ENCODE assay signal across 12 cellular contexts in genomic region chr22:38308791-38309498, GRCh38. TPM values are rescaled to one million over a fixed set of nuclear protein-coding genes. Genes with fewer than 3 reads are reported as not detected.
A peak's percentile ranks its signal among the peaks of the same experiment; 100 is the strongest.
DNase-seq lines count a peak whose midpoint lies in the region; ATAC-seq and TF ChIP-seq lines count a peak whose summit lies in the region.
"Had no signal": no experiment of that assay in that cellular context is flagged by ENCODE, and none has a peak within 500 bp of the region (broad histone marks: within the 10 kb centered on the region; RNA-seq: fewer than 3 reads in every experiment).

No MANE protein-coding gene starts in this region.

- DNase-seq in GM23338 (ENCODE audit: low spot score) (no peak), SK-N-MC (ENCODE audit: low read depth, low spot score) (no peak), glutamatergic neuron (no peak), SK-N-DZ (ENCODE audit: low spot score) (no peak), NCI-H2029 (lab: John Stamatoyannopoulos, UW) (no peak), hippocampal formation (lab: John Stamatoyannopoulos, UW) (no peak), hepatic stellate cell (ENCODE audit: low spot score) (no peak)
- DNase-seq: activated CD4-positive, alpha-beta T cell treated with anti-CD3 and anti-CD28 coated beads, Interleukin-2, amount 50 U/mL, for 48 hours; Calu3; NCI-H1694 treated with DMSO at 0.1 percent for 48 hours; small intestine had no signal

- peaks cover 68% of the 10 kb centered on the region for H3K36me3 Mint-ChIP-seq in GM23338 (ENCODE audit: low read depth)
- H3K36me3 Mint-ChIP-seq in glutamatergic neuron (ENCODE audit: unreplicated experiment), result no peaks in the 10 kb centered on the region
- H3K36me3 Mint-ChIP-seq in stimulated activated memory B cell treated with anti-CD40 and anti-IgM and Interleukin-4, amounts not matched to agents 10 μg/mL and 1 μg/mL and 100 μg/mL, for 72 hours, result peaks cover 28% of the 10 kb centered on the region

- H3K4me1 ChIP-seq in GM23338 (ENCODE audit: insufficient read depth), result peaks cover 75% of the 10 kb centered on the region

- TF ChIP-seq CTCF in GM23338 (conservative IDR thresholded peaks at IDR 0.05; ENCODE audit: low read depth in 2 of 2), result no peak
- TF ChIP-seq CTCF in glutamatergic neuron (IDR thresholded peaks at IDR 0.05; ENCODE audit: partially characterized antibody, unreplicated experiment), result no peak

- no peaks in the 10 kb centered on the region for H3K9me3 ChIP-seq in SK-N-MC (ENCODE audit: low read depth, low read length)

- no peaks in the 10 kb centered on the region for H3K9me2 ChIP-seq in GM23338 (ENCODE audit: insufficient read depth)

- H3K4me3 ChIP-seq in GM23338 (no peak overlapping the region), SK-N-MC (no peak overlapping the region)

- H3K27me3 Mint-ChIP-seq in GM23338 (ENCODE audit: insufficient read depth, low read depth, poor library complexity), result peaks cover 22% of the 10 kb centered on the region
- H3K27me3 Mint-ChIP-seq in glutamatergic neuron (ENCODE audit: unreplicated experiment), result peaks cover 3% of the 10 kb centered on the region
- no peaks in the 10 kb centered on the region for H3K27me3 Mint-ChIP-seq in stimulated activated memory B cell treated with anti-CD40 and anti-IgM and Interleukin-4, amounts not matched to agents 10 μg/mL and 1 μg/mL and 100 μg/mL, for 72 hours

- H3K4me1 Mint-ChIP-seq in GM23338 (peaks cover 73% of the 10 kb centered on the region), glutamatergic neuron (ENCODE audit: low read depth, unreplicated experiment) (peaks cover 46% of the 10 kb centered on the region)
- H3K4me1 Mint-ChIP-seq in stimulated activated memory B cell treated with anti-CD40 and anti-IgM and Interleukin-4, amounts not matched to agents 10 μg/mL and 1 μg/mL and 100 μg/mL, for 72 hours, result peaks cover 86% of the 10 kb centered on the region

- peaks cover 49% of the 10 kb centered on the region for H3F3A ChIP-seq in GM23338 (replicated peaks; ENCODE audit: low read depth)

- H4K20me1 ChIP-seq in GM23338 (replicated peaks; ENCODE audit: insufficient read depth), result peaks cover 97% of the 10 kb centered on the region

- H3K9me3 Mint-ChIP-seq in GM23338, result no peaks in the 10 kb centered on the region; the same call in 2 of the 3 replicates
- peaks cover 3% of the 10 kb centered on the region for H3K9me3 Mint-ChIP-seq in glutamatergic neuron (ENCODE audit: unreplicated experiment)
- H3K9me3 Mint-ChIP-seq in stimulated activated memory B cell treated with anti-CD40 and anti-IgM and Interleukin-4, amounts not matched to agents 10 μg/mL and 1 μg/mL and 100 μg/mL, for 72 hours, result no peaks in the 10 kb centered on the region

- H3K36me3 ChIP-seq in GM23338 (ENCODE audit: insufficient read depth) (peaks cover 39% of the 10 kb centered on the region), SK-N-MC (ENCODE audit: insufficient read depth, low read length) (peaks cover 69% of the 10 kb centered on the region)

- H2AFZ ChIP-seq in GM23338, result no peak overlapping the region

- H3K27me3 ChIP-seq in GM23338 (ENCODE audit: insufficient read depth), result no peaks in the 10 kb centered on the region

- H3K79me2 ChIP-seq in GM23338 (replicated peaks; ENCODE audit: insufficient read depth), result peaks cover 100% of the 10 kb centered on the region

- H3K27ac ChIP-seq in GM23338 (ENCODE audit: low read depth) (peak overlapping the region; percentile 81; the same call in 1 of the 2 replicates), SK-N-MC (0 out of 2 replicates have a peak overlapping the region, but pooled peaks have one; percentile 31)

- no peak overlapping the region for H3K9ac ChIP-seq in SK-N-MC (ENCODE audit: insufficient read length)

- no peak for ATAC-seq in GM23338
- no peak for ATAC-seq in stimulated activated memory B cell treated with anti-CD40 and anti-IgM and Interleukin-4, amounts not matched to agents 10 μg/mL and 1 μg/mL and 100 μg/mL, for 72 hours

- H3K4me2 ChIP-seq in GM23338, result no peak overlapping the region

- H3K27ac Mint-ChIP-seq in GM23338, result peak overlapping the region; percentile 79
- H3K27ac Mint-ChIP-seq in glutamatergic neuron (ENCODE audit: unreplicated experiment), result peak overlapping the region; percentile 3
- peak overlapping the region; percentile 92 for H3K27ac Mint-ChIP-seq in stimulated activated memory B cell treated with anti-CD40 and anti-IgM and Interleukin-4, amounts not matched to agents 10 μg/mL and 1 μg/mL and 100 μg/mL, for 72 hours

- H3K4me3 Mint-ChIP-seq in GM23338 (no peak overlapping the region; the same call in 2 of the 3 replicates), glutamatergic neuron (ENCODE audit: unreplicated experiment) (no peak overlapping the region)
- no peak overlapping the region for H3K4me3 Mint-ChIP-seq in stimulated activated memory B cell treated with anti-CD40 and anti-IgM and Interleukin-4, amounts not matched to agents 10 μg/mL and 1 μg/mL and 100 μg/mL, for 72 hours

TF ChIP-seq in GM23338, 12 proteins besides CTCF, POLR2A, EP300 and RAD21:
- TF ChIP-seq EZH2phosphoT487 (IDR thresholded peaks at IDR 0.05; ENCODE audit: unreplicated experiment), result no peak
- TF ChIP-seq NANOG (IDR thresholded peaks at IDR 0.05; ENCODE audit: borderline replicate concordance), result no peak
- TF ChIP-seq ZNF331 (CRISPR knock-in tag; IDR thresholded peaks at IDR 0.05; ENCODE audit: low read depth), result no peak
- no peak for TF ChIP-seq REST (IDR thresholded peaks at IDR 0.05; ENCODE audit: unreplicated experiment)
- TF ChIP-seq STAT1 (IDR thresholded peaks at IDR 0.05; ENCODE audit: unreplicated experiment), result no peak

RNA-seq across cellular contexts. Expression of gene CSNK1E, which starts 8.3 kb away (rescaled TPM):
- 233 and 259 TPM in 2 replicates for total RNA-seq in GM23338 (2014; rRNA removed; shearing (Covaris generic))
- polyA plus RNA-seq in GM23338 (2016; fragmentation: Nextera tagmentation; extraction: Ambion mirVana), result 180 and 189 TPM in 2 replicates
- 402 TPM for total RNA-seq in glutamatergic neuron (ENCODE audit: unreplicated experiment)
- polyA plus RNA-seq in SK-N-DZ (2014; cell fraction: cytosol; rRNA removed), result 194 and 221 TPM in 2 replicates
- 262 and 293 TPM in 2 replicates for polyA plus RNA-seq in SK-N-DZ (2014; cell fraction: nucleus; rRNA removed)

RNA-seq across cellular contexts. Expression of gene TMEM184B, which starts 36.1 kb away (rescaled TPM):
- 76.5 and 95.1 TPM in 2 replicates for total RNA-seq in GM23338 (2014; rRNA removed; shearing (Covaris generic))
- 40.7 and 42.2 TPM in 2 replicates for polyA plus RNA-seq in GM23338 (2016; fragmentation: Nextera tagmentation; extraction: Ambion mirVana)
- total RNA-seq in glutamatergic neuron (ENCODE audit: unreplicated experiment), result 81.0 TPM
- 19.0 and 26.8 TPM in 2 replicates for polyA plus RNA-seq in SK-N-DZ (2014; cell fraction: cytosol; rRNA removed)
- 14.0 and 27.5 TPM in 2 replicates for polyA plus RNA-seq in SK-N-DZ (2014; cell fraction: nucleus; rRNA removed)

Comparison
In these comparisons a context has a peak if more than half of its experiments do, and no peak if none do; other contexts are left out.
1. H3K27ac Mint-ChIP-seq: peak in every context shown above with its lines; median percentile 92 in stimulated activated memory B cell treated with anti-CD40 and anti-IgM and Interleukin-4, amounts not matched to agents 10 μg/mL and 1 μg/mL and 100 μg/mL, for 72 hours; 79 in GM23338; 3 in glutamatergic neuron.